Comparison of ENCODE assay signal across 11 cellular contexts in the genomic region with DNA sequence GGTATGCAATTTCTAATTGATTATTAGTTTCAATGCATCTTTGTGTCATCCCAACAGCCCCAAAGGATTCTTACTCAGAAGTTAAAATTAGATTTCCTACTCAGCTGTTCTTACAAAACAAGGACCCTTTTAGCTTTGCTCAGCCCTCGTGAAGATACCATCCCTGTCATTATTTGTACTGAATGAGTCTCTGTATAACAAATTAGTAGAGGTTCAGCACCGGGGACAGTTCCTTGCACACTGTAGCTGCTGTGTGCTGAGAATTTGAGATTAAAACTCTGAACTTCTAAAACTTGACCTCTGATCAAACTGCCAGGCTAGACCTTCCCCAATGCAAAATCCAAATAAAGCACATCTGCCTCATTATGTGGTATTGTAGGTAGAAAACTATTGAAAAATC.
DNase-seq lines count a peak whose midpoint lies in the region; ATAC-seq and TF ChIP-seq lines count a peak whose summit lies in the region.
"Had no signal": no experiment of that assay in that cellular context is flagged by ENCODE, and none has a peak within 500 bp of the region (broad histone marks: within the 10 kb centered on the region; RNA-seq: fewer than 3 reads in every experiment).

No MANE protein-coding gene starts in this region.

- intact Hi-C loops in lower lobe of right lung (cut with DNase I): no loop called here

- H3K4me3 Mint-ChIP-seq in activated naive CD8-positive, alpha-beta T cell treated with anti-CD3 and anti-CD28 coated beads, Interleukin-2, amount 50 U/mL, for 24 hours: no peak overlapping the region
- H3K4me3 Mint-ChIP-seq in activated naive CD8-positive, alpha-beta T cell treated with anti-CD3 and anti-CD28 coated beads for 36 hours: no peak overlapping the region
- H3K4me3 Mint-ChIP-seq: dendritic cell treated with granulocyte-macrophage colony-stimulating factor and Interleukin-4, amounts not matched to agents 40 ng/mL and 50 ng/mL, for 4 days had no signal

- H3K4me1 Mint-ChIP-seq in activated naive CD8-positive, alpha-beta T cell treated with anti-CD3 and anti-CD28 coated beads, Interleukin-2, amount 50 U/mL, for 24 hours: no peaks in the 10 kb centered on the region
- no peaks in the 10 kb centered on the region for H3K4me1 Mint-ChIP-seq in activated naive CD8-positive, alpha-beta T cell treated with anti-CD3 and anti-CD28 coated beads for 36 hours

- DNase-seq in activated naive CD8-positive, alpha-beta T cell treated with anti-CD3 and anti-CD28 coated beads, Interleukin-2, amount 50 U/mL, for 24 hours: peak; percentile 3
- DNase-seq in activated naive CD8-positive, alpha-beta T cell treated with anti-CD3 and anti-CD28 coated beads for 36 hours: no peak
- DNase-seq in SJCRH30: peak; percentile 55 to 73
- peak; percentile 13 for DNase-seq in fibroblast of peridontal ligament (ENCODE audit: extremely low read depth)
- peak; percentile 24 for DNase-seq in stimulated activated CD8-positive, alpha-beta memory T cell treated with anti-CD3 and anti-CD28 coated beads, Interleukin-4, amount 100 ng/mL, for 48 hours
- DNase-seq in lower lobe of right lung: no peak
- DNase-seq in NCI-H1436 treated with DMSO at 0.1 percent for 48 hours (lab: John Stamatoyannopoulos, UW): no peak

- no peaks in the 10 kb centered on the region for H3K9me3 Mint-ChIP-seq in activated naive CD8-positive, alpha-beta T cell treated with anti-CD3 and anti-CD28 coated beads, Interleukin-2, amount 50 U/mL, for 24 hours
- H3K9me3 Mint-ChIP-seq in activated naive CD8-positive, alpha-beta T cell treated with anti-CD3 and anti-CD28 coated beads for 36 hours: no peaks in the 10 kb centered on the region
- H3K9me3 Mint-ChIP-seq: dendritic cell treated with granulocyte-macrophage colony-stimulating factor and Interleukin-4, amounts not matched to agents 40 ng/mL and 50 ng/mL, for 4 days had no signal

- H3K9me3 ChIP-seq in SJCRH30 (replicated peaks) (no peaks in the 10 kb centered on the region), lower lobe of right lung (no peaks in the 10 kb centered on the region)
- H3K9me3 ChIP-seq: BLaER1 treated with 17β-estradiol and CSF1 and Interleukin-3, amounts not matched to agents 10 nM and 100 nM; mucosa of descending colon had no signal

- H3K36me3 Mint-ChIP-seq in activated naive CD8-positive, alpha-beta T cell treated with anti-CD3 and anti-CD28 coated beads, Interleukin-2, amount 50 U/mL, for 24 hours (ENCODE audit: low read depth): no peaks in the 10 kb centered on the region
- H3K36me3 Mint-ChIP-seq in activated naive CD8-positive, alpha-beta T cell treated with anti-CD3 and anti-CD28 coated beads for 36 hours: no peaks in the 10 kb centered on the region

- H3K4me3 ChIP-seq in SJCRH30 (no peak overlapping the region), lower lobe of right lung (no peak overlapping the region)
- H3K4me3 ChIP-seq: BLaER1 treated with 17β-estradiol and CSF1 and Interleukin-3, amounts not matched to agents 10 nM and 100 nM; mucosa of descending colon had no signal

- H3K4me1 ChIP-seq in SJCRH30 (0 out of 2 replicates have a peak, but pooled peaks cover 5% of the 10 kb centered on the region), lower lobe of right lung (no peaks in the 10 kb centered on the region)
- H3K4me1 ChIP-seq: BLaER1 treated with 17β-estradiol and CSF1 and Interleukin-3, amounts not matched to agents 10 nM and 100 nM had no signal

- ATAC-seq in activated naive CD8-positive, alpha-beta T cell treated with anti-CD3 and anti-CD28 coated beads, Interleukin-2, amount 50 U/mL, for 24 hours: no peak
- ATAC-seq in lower lobe of right lung (no peak), GM18511 (IDR thresholded peaks at IDR 0.05; ENCODE audit: unreplicated experiment) (no peak)
- ATAC-seq: mucosa of descending colon had no signal

- no peak for TF ChIP-seq CTCF in lower lobe of right lung (IDR thresholded peaks at IDR 0.05)

- H3K27ac Mint-ChIP-seq in activated naive CD8-positive, alpha-beta T cell treated with anti-CD3 and anti-CD28 coated beads, Interleukin-2, amount 50 U/mL, for 24 hours: no peak overlapping the region
- no peak overlapping the region for H3K27ac Mint-ChIP-seq in activated naive CD8-positive, alpha-beta T cell treated with anti-CD3 and anti-CD28 coated beads for 36 hours
- H3K27ac Mint-ChIP-seq: dendritic cell treated with granulocyte-macrophage colony-stimulating factor and Interleukin-4, amounts not matched to agents 40 ng/mL and 50 ng/mL, for 4 days had no signal

- H3K36me3 ChIP-seq in SJCRH30 (no peaks in the 10 kb centered on the region), lower lobe of right lung (no peaks in the 10 kb centered on the region)
- H3K36me3 ChIP-seq: BLaER1 treated with 17β-estradiol and CSF1 and Interleukin-3, amounts not matched to agents 10 nM and 100 nM had no signal

- peaks cover 3% of the 10 kb centered on the region for H3K27me3 Mint-ChIP-seq in activated naive CD8-positive, alpha-beta T cell treated with anti-CD3 and anti-CD28 coated beads, Interleukin-2, amount 50 U/mL, for 24 hours
- peaks cover 9% of the 10 kb centered on the region for H3K27me3 Mint-ChIP-seq in activated naive CD8-positive, alpha-beta T cell treated with anti-CD3 and anti-CD28 coated beads for 36 hours
- H3K27me3 Mint-ChIP-seq: dendritic cell treated with granulocyte-macrophage colony-stimulating factor and Interleukin-4, amounts not matched to agents 40 ng/mL and 50 ng/mL, for 4 days had no signal

- no peak overlapping the region for H3K27ac ChIP-seq in SJCRH30
- H3K27ac ChIP-seq in lower lobe of right lung: no peak overlapping the region
- H3K27ac ChIP-seq: BLaER1 treated with 17β-estradiol and CSF1 and Interleukin-3, amounts not matched to agents 10 nM and 100 nM had no signal

- no peaks in the 10 kb centered on the region for H3K27me3 ChIP-seq in SJCRH30
- no peaks in the 10 kb centered on the region for H3K27me3 ChIP-seq in lower lobe of right lung (ENCODE audit: low read depth)
- H3K27me3 ChIP-seq: BLaER1 treated with 17β-estradiol and CSF1 and Interleukin-3, amounts not matched to agents 10 nM and 100 nM had no signal

Comparison
In these comparisons a context has a peak if more than half of its experiments do, and no peak if none do; other contexts are left out.
1. DNase-seq: peak in activated naive CD8-positive, alpha-beta T cell treated with anti-CD3 and anti-CD28 coated beads, Interleukin-2, amount 50 U/mL, for 24 hours (single experiment), SJCRH30 (2 of 2), fibroblast of peridontal ligament (single experiment) and stimulated activated CD8-positive, alpha-beta memory T cell treated with anti-CD3 and anti-CD28 coated beads, Interleukin-4, amount 100 ng/mL, for 48 hours (single experiment); none in activated naive CD8-positive, alpha-beta T cell treated with anti-CD3 and anti-CD28 coated beads for 36 hours (single experiment), lower lobe of right lung (single experiment) and NCI-H1436 treated with DMSO at 0.1 percent for 48 hours (single experiment).